In the genomic region with DNA sequence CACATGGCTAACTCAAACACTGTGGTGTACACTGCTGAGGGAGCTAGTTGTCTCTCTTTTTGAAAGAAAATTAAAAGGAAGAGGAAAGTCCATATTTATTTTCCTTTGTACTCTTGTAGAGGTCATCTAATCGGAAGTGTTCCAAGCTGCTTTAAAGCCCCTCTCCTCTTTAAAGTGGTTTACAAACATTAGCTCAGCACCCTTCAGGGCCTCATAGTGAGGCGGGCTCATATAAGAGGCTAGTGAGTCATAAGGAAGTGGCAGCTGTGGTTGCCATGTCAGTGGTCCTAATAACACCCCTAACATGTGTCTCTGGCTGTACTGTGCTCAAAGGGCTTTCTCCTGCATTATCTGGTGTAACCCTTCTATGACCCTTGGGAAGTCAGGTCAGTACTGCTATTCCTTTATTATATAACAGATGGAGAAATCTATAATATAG, we compare ENCODE assay signal across 1 cellular context.
TF ChIP-seq lines count a peak whose summit lies in the region.

No MANE protein-coding gene starts in this region.

TF ChIP-seq in HepG2, 621 proteins besides CTCF, POLR2A, EP300 and RAD21 (continued from another document and continues in another):
- TF ChIP-seq, protein P1, sequence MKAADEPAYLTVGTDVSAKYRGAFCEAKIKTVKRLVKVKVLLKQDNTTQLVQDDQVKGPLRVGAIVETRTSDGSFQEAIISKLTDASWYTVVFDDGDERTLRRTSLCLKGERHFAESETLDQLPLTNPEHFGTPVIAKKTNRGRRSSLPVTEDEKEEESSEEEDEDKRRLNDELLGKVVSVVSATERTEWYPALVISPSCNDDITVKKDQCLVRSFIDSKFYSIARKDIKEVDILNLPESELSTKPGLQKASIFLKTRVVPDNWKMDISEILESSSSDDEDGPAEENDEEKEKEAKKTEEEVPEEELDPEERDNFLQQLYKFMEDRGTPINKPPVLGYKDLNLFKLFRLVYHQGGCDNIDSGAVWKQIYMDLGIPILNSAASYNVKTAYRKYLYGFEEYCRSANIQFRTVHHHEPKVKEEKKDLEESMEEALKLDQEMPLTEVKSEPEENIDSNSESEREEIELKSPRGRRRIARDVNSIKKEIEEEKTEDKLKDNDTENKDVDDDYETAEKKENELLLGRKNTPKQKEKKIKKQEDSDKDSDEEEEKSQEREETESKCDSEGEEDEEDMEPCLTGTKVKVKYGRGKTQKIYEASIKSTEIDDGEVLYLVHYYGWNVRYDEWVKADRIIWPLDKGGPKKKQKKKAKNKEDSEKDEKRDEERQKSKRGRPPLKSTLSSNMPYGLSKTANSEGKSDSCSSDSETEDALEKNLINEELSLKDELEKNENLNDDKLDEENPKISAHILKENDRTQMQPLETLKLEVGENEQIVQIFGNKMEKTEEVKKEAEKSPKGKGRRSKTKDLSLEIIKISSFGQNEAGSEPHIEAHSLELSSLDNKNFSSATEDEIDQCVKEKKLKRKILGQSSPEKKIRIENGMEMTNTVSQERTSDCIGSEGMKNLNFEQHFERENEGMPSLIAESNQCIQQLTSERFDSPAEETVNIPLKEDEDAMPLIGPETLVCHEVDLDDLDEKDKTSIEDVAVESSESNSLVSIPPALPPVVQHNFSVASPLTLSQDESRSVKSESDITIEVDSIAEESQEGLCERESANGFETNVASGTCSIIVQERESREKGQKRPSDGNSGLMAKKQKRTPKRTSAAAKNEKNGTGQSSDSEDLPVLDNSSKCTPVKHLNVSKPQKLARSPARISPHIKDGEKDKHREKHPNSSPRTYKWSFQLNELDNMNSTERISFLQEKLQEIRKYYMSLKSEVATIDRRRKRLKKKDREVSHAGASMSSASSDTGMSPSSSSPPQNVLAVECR (CRISPR knock-in tag; IDR thresholded peaks at IDR 0.05; ENCODE audit: borderline replicate concordance), result peak; percentile 55; the same call in 1 of the 2 replicates
- TF ChIP-seq ELF4 (CRISPR knock-in tag; IDR thresholded peaks at IDR 0.05; ENCODE audit: borderline replicate concordance) (0 out of 2 replicates have a peak, but pooled peaks have one; percentile 86), NR2F1 (CRISPR knock-in tag; IDR thresholded peaks at IDR 0.05) (peak; percentile 96 to 100), ZNF746 (CRISPR knock-in tag; IDR thresholded peaks at IDR 0.05) (peak; percentile 80), STAT5B (CRISPR knock-in tag; IDR thresholded peaks at IDR 0.05) (peak; percentile 80; the same call in 1 of the 2 replicates), TCF7L2 (IDR thresholded peaks at IDR 0.05; ENCODE audit: low read depth, low read length) (peak; percentile 91), ZNF619 (CRISPR knock-in tag; IDR thresholded peaks at IDR 0.05) (no peak), ZNF207 (IDR thresholded peaks at IDR 0.05; ENCODE audit: borderline replicate concordance) (no peak), FOXK2 (IDR thresholded peaks at IDR 0.05) (0 out of 2 replicates have a peak, but pooled peaks have one; percentile 34), ZNF891 (CRISPR knock-in tag; IDR thresholded peaks at IDR 0.05) (no peak), EZH2 (conservative IDR thresholded peaks at IDR 0.05; ENCODE audit: low read depth, low read length) (no peak), ZMYM4 (CRISPR knock-in tag; IDR thresholded peaks at IDR 0.05) (peak; percentile 88), SOX6 (IDR thresholded peaks at IDR 0.05) (no peak), SOX6 (CRISPR knock-in tag; IDR thresholded peaks at IDR 0.05) (peak; percentile 99), ZNF232 (CRISPR knock-in tag; IDR thresholded peaks at IDR 0.05; ENCODE audit: borderline replicate concordance) (no peak), TBX2 (CRISPR knock-in tag; IDR thresholded peaks at IDR 0.05; ENCODE audit: borderline replicate concordance) (peak; percentile 97), SIX4 (CRISPR knock-in tag; IDR thresholded peaks at IDR 0.05) (peak; percentile 85), MBD4 (IDR thresholded peaks at IDR 0.05; ENCODE audit: borderline replicate concordance, low read length) (peak; percentile 96), SALL1 (CRISPR knock-in tag; IDR thresholded peaks at IDR 0.05) (peak; percentile 90), FOXC1 (CRISPR knock-in tag; IDR thresholded peaks at IDR 0.05; ENCODE audit: borderline replicate concordance) (no peak), HOXA5 (CRISPR knock-in tag; IDR thresholded peaks at IDR 0.05) (peak; percentile 76; the same call in 1 of the 2 replicates), SP2 (CRISPR knock-in tag; IDR thresholded peaks at IDR 0.05) (no peak), HES4 (CRISPR knock-in tag; IDR thresholded peaks at IDR 0.05; ENCODE audit: borderline replicate concordance) (no peak), ZNF670 (CRISPR knock-in tag; IDR thresholded peaks at IDR 0.05; ENCODE audit: borderline replicate concordance) (no peak), MED8 (CRISPR knock-in tag; IDR thresholded peaks at IDR 0.05; ENCODE audit: insufficient replicate concordance) (peak; percentile 95), ZNF841 (CRISPR knock-in tag; IDR thresholded peaks at IDR 0.05; ENCODE audit: borderline replicate concordance) (no peak), CBX5 (CRISPR knock-in tag; IDR thresholded peaks at IDR 0.05; ENCODE audit: borderline replicate concordance) (peak; percentile 58; the same call in 1 of the 2 replicates), ISL2 (CRISPR knock-in tag; IDR thresholded peaks at IDR 0.05) (peak; percentile 100), TBL1XR1 (IDR thresholded peaks at IDR 0.05; ENCODE audit: borderline replicate concordance, low read length, partially characterized antibody) (peak; percentile 92), RFX3 (CRISPR knock-in tag; IDR thresholded peaks at IDR 0.05) (0 out of 2 replicates have a peak, but pooled peaks have one; percentile 14), ZNF772 (CRISPR knock-in tag; IDR thresholded peaks at IDR 0.05) (peak; percentile 84), NFKBIZ (CRISPR knock-in tag; IDR thresholded peaks at IDR 0.05) (0 out of 2 replicates have a peak, but pooled peaks have one; percentile 81), KDM4B (CRISPR knock-in tag; IDR thresholded peaks at IDR 0.05) (no peak), GTF2F1 (IDR thresholded peaks at IDR 0.05; ENCODE audit: low read length) (no peak; the same call in 1 of the 2 replicates), ZNF264 (CRISPR knock-in tag; IDR thresholded peaks at IDR 0.05) (peak; percentile 94), AGO1 (IDR thresholded peaks at IDR 0.05; ENCODE audit: low read depth, low read length, poor library complexity, severe bottlenecking) (no peak)
- TF ChIP-seq, protein P2, sequence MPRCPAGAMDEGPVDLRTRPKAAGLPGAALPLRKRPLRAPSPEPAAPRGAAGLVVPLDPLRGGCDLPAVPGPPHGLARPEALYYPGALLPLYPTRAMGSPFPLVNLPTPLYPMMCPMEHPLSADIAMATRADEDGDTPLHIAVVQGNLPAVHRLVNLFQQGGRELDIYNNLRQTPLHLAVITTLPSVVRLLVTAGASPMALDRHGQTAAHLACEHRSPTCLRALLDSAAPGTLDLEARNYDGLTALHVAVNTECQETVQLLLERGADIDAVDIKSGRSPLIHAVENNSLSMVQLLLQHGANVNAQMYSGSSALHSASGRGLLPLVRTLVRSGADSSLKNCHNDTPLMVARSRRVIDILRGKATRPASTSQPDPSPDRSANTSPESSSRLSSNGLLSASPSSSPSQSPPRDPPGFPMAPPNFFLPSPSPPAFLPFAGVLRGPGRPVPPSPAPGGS (CRISPR knock-in tag; IDR thresholded peaks at IDR 0.05), result no peak
- TF ChIP-seq, protein P3, sequence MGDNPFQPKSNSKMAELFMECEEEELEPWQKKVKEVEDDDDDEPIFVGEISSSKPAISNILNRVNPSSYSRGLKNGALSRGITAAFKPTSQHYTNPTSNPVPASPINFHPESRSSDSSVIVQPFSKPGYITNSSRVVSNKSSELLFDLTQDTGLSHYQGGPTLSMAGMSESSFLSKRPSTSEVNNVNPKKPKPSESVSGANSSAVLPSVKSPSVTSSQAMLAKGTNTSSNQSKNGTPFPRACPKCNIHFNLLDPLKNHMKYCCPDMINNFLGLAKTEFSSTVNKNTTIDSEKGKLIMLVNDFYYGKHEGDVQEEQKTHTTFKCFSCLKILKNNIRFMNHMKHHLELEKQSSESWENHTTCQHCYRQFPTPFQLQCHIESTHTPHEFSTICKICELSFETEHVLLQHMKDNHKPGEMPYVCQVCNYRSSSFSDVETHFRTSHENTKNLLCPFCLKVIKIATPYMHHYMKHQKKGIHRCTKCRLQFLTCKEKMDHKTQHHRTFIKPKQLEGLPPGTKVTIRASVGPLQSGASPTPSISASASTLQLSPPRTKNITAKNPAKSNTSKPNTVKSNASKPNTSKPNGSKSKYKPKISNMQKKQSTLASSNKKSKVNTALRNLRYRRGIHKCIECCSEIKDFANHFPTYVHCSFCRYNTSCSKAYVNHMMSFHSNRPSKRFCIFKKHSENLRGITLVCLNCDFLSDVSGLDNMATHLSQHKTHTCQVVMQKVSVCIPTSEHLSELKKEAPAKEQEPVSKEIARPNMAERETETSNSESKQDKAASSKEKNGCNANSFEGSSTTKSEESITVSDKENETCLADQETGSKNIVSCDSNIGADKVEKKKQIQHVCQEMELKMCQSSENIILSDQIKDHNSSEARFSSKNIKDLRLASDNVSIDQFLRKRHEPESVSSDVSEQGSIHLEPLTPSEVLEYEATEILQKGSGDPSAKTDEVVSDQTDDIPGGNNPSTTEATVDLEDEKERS (CRISPR knock-in tag; IDR thresholded peaks at IDR 0.05), result peak; percentile 75; the same call in 1 of the 2 replicates
- TF ChIP-seq, protein P4, sequence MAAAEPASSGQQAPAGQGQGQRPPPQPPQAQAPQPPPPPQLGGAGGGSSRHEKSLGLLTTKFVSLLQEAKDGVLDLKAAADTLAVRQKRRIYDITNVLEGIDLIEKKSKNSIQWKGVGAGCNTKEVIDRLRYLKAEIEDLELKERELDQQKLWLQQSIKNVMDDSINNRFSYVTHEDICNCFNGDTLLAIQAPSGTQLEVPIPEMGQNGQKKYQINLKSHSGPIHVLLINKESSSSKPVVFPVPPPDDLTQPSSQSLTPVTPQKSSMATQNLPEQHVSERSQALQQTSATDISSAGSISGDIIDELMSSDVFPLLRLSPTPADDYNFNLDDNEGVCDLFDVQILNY (CRISPR knock-in tag; conservative IDR thresholded peaks at IDR 0.05), result no peak
- TF ChIP-seq, protein P5, sequence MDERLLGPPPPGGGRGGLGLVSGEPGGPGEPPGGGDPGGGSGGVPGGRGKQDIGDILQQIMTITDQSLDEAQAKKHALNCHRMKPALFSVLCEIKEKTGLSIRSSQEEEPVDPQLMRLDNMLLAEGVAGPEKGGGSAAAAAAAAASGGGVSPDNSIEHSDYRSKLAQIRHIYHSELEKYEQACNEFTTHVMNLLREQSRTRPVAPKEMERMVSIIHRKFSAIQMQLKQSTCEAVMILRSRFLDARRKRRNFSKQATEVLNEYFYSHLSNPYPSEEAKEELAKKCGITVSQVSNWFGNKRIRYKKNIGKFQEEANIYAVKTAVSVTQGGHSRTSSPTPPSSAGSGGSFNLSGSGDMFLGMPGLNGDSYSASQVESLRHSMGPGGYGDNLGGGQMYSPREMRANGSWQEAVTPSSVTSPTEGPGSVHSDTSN (CRISPR knock-in tag; IDR thresholded peaks at IDR 0.05), result no peak
- TF ChIP-seq, protein P6, sequence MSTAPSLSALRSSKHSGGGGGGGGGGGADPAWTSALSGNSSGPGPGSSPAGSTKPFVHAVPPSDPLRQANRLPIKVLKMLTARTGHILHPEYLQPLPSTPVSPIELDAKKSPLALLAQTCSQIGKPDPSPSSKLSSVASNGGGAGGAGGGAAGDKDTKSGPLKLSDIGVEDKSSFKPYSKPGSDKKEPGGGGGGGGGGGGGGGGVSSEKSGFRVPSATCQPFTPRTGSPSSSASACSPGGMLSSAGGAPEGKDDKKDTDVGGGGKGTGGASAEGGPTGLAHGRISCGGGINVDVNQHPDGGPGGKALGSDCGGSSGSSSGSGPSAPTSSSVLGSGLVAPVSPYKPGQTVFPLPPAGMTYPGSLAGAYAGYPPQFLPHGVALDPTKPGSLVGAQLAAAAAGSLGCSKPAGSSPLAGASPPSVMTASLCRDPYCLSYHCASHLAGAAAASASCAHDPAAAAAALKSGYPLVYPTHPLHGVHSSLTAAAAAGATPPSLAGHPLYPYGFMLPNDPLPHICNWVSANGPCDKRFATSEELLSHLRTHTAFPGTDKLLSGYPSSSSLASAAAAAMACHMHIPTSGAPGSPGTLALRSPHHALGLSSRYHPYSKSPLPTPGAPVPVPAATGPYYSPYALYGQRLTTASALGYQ (CRISPR knock-in tag; IDR thresholded peaks at IDR 0.05), result peak; percentile 99
- TF ChIP-seq, protein P7, sequence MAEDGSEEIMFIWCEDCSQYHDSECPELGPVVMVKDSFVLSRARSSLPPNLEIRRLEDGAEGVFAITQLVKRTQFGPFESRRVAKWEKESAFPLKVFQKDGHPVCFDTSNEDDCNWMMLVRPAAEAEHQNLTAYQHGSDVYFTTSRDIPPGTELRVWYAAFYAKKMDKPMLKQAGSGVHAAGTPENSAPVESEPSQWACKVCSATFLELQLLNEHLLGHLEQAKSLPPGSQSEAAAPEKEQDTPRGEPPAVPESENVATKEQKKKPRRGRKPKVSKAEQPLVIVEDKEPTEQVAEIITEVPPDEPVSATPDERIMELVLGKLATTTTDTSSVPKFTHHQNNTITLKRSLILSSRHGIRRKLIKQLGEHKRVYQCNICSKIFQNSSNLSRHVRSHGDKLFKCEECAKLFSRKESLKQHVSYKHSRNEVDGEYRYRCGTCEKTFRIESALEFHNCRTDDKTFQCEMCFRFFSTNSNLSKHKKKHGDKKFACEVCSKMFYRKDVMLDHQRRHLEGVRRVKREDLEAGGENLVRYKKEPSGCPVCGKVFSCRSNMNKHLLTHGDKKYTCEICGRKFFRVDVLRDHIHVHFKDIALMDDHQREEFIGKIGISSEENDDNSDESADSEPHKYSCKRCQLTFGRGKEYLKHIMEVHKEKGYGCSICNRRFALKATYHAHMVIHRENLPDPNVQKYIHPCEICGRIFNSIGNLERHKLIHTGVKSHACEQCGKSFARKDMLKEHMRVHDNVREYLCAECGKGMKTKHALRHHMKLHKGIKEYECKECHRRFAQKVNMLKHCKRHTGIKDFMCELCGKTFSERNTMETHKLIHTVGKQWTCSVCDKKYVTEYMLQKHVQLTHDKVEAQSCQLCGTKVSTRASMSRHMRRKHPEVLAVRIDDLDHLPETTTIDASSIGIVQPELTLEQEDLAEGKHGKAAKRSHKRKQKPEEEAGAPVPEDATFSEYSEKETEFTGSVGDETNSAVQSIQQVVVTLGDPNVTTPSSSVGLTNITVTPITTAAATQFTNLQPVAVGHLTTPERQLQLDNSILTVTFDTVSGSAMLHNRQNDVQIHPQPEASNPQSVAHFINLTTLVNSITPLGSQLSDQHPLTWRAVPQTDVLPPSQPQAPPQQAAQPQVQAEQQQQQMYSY (CRISPR knock-in tag; IDR thresholded peaks at IDR 0.05), result 0 out of 2 replicates have a peak, but pooled peaks have one; percentile 43
- TF ChIP-seq, protein P8, sequence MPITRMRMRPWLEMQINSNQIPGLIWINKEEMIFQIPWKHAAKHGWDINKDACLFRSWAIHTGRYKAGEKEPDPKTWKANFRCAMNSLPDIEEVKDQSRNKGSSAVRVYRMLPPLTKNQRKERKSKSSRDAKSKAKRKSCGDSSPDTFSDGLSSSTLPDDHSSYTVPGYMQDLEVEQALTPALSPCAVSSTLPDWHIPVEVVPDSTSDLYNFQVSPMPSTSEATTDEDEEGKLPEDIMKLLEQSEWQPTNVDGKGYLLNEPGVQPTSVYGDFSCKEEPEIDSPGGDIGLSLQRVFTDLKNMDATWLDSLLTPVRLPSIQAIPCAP (CRISPR knock-in tag; IDR thresholded peaks at IDR 0.05; ENCODE audit: low read depth), result no peak
- TF ChIP-seq, protein P9, sequence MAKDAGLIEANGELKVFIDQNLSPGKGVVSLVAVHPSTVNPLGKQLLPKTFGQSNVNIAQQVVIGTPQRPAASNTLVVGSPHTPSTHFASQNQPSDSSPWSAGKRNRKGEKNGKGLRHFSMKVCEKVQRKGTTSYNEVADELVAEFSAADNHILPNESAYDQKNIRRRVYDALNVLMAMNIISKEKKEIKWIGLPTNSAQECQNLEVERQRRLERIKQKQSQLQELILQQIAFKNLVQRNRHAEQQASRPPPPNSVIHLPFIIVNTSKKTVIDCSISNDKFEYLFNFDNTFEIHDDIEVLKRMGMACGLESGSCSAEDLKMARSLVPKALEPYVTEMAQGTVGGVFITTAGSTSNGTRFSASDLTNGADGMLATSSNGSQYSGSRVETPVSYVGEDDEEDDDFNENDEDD (CRISPR knock-in tag; IDR thresholded peaks at IDR 0.05; ENCODE audit: borderline replicate concordance), result peak; percentile 56; the same call in 1 of the 2 replicates
